Comparison of ENCODE assay signal across 8 cellular contexts in the genomic region with DNA sequence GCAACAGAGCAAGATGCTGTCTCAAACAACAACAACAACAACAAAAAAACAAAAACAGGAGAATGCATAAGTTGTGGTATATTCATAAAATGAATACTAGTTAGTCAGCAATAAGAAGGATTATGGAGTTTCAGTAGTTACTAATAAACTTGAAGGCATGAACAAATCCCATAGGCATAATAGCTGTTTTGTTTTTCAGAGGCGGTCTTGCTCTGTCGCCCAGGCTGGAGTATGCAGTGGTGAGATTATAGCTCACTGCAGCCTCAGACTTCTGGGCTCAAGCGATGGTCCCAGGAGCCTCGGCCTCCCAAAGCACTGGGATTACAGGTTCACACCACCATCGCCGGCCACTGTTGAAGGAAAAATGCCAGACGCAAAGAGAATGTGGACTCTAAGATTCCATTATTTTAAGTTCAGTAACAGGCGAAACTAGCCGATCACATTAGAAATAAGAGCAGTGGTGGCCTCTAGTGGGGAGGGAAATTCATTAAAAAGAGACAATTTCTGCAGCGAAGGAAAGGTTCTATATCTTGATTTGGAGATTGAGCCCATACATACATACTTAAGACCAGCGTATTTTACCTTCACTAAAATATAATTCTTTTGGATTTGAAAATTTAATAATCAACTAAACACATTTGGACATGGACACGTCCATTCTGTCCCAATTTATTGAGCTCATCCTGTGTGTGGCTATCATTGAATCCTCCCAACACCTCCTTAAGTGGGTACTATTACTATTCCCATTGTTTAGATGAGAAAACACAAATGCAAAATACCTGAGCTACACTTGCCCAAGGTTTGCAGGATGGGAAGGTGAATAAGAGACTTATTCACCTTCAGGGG. TPM values are rescaled to one million over a fixed set of nuclear protein-coding genes. Genes with fewer than 3 reads are reported as not detected.
DNase-seq lines count a peak whose midpoint lies in the region; ATAC-seq, FAIRE-seq and TF ChIP-seq lines count a peak whose summit lies in the region.

No MANE protein-coding gene starts in this region.

- no peaks in the 10 kb centered on the region for H3K9me2 ChIP-seq in DOHH2 (replicated peaks; ENCODE audit: control insufficient read depth, low read length)

- H3K27me3 ChIP-seq in DOHH2 (ENCODE audit: control insufficient read depth, low read length) = peaks cover 4% of the 10 kb centered on the region; the same call in 1 of the 2 replicates

- TF ChIP-seq CTCF in DOHH2 (IDR thresholded peaks at IDR 0.05; ENCODE audit: low read depth, low read length, poor library complexity, severe bottlenecking) = peak; percentile 73

- H3K27ac ChIP-seq in DOHH2 (ENCODE audit: low read depth, low read length) = peak overlapping the region; percentile 36

- no peaks in the 10 kb centered on the region for H4K20me1 ChIP-seq in DOHH2 (ENCODE audit: control insufficient read depth, insufficient read depth, low read depth, low read length)

- H3K4me2 ChIP-seq in DOHH2 (ENCODE audit: low read length) = peak overlapping the region; percentile 74

- H3K36me3 ChIP-seq in DOHH2 (ENCODE audit: control insufficient read depth, low read length) = no peaks in the 10 kb centered on the region

- DNase-seq in OCI-M1 (lab: John Stamatoyannopoulos, UW) (peak; percentile 84), frontal cortex (ENCODE audit: low spot score in 2 of 2) (peak; percentile 33 to 51), nucleus accumbens (lab: John Stamatoyannopoulos, UW) (peak in 42 of 56 donors; percentile 12 to 79 (median 40))
- DNase-seq in activated naive CD4-positive, alpha-beta T cell treated with anti-CD3 and anti-CD28 coated beads, Interleukin-2, amount 50 U/mL, for 16 hours = peak; percentile 31

- H3K9me3 ChIP-seq in DOHH2 (ENCODE audit: control insufficient read depth, insufficient read depth, low read length) = no peaks in the 10 kb centered on the region

- no peaks in the 10 kb centered on the region for H3K79me2 ChIP-seq in DOHH2 (ENCODE audit: control insufficient read depth, low read length)

- peak overlapping the region; percentile 66 for H3K4me3 ChIP-seq in DOHH2 (ENCODE audit: low read length)

- ATAC-seq in HG03354 (IDR thresholded peaks at IDR 0.05; ENCODE audit: poor library complexity, severe bottlenecking, unreplicated experiment) = peak; percentile 21
- no peak for ATAC-seq in GM21619 (IDR thresholded peaks at IDR 0.05; ENCODE audit: unreplicated experiment)
- ATAC-seq in HG03378 (IDR thresholded peaks at IDR 0.05; ENCODE audit: unreplicated experiment) = no peak

- H3F3A ChIP-seq in DOHH2 (ENCODE audit: control insufficient read depth, insufficient read depth) = no peaks in the 10 kb centered on the region

- FAIRE-seq in frontal cortex (lab: Jason Lieb, UNC) = no peak

- peaks cover 18% of the 10 kb centered on the region for H3K4me1 ChIP-seq in DOHH2 (ENCODE audit: control insufficient read depth, low read length)

RNA-seq across cellular contexts. Expression of gene HDAC11, which starts 27.4 kb away (rescaled TPM):
- total RNA-seq in frontal cortex = 10.2 TPM

RNA-seq across cellular contexts. Expression of gene NUP210, which starts 32.6 kb away (rescaled TPM):
- 6.5 TPM for total RNA-seq in frontal cortex

Comparison
In these comparisons a context has a peak if more than half of its experiments do, and no peak if none do; other contexts are left out.
1. DNase-seq: peak in every context shown above with its lines; median percentile 84 in OCI-M1; 42 in frontal cortex; 40 in nucleus accumbens; 31 in activated naive CD4-positive, alpha-beta T cell treated with anti-CD3 and anti-CD28 coated beads, Interleukin-2, amount 50 U/mL, for 16 hours.